In the genomic region with DNA sequence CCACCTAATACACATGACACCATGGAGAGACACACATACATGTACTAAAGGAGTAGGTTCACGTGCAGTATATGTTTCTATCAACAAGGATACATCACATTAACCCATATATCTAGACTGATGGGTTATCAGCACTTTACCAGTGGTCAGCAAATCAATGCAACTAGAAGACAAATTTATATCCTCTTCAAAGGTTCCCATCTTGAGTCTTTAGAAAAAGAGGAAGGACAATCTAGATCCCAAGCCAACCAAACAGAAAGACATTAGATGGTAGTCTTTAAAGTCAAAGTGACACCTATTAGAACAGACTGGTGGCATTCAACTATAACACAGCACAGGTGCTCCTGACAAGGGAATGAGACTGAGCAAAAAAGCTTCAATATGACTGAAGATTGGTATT, we compare ENCODE assay signal across 13 cellular contexts. TPM values are rescaled to one million over a fixed set of nuclear protein-coding genes. Genes with fewer than 3 reads are reported as not detected.
DNase-seq lines count a peak whose midpoint lies in the region; ATAC-seq and TF ChIP-seq lines count a peak whose summit lies in the region.
"Had no signal": no experiment of that assay in that cellular context is flagged by ENCODE, and none has a peak within 500 bp of the region (broad histone marks: within the 10 kb centered on the region; RNA-seq: fewer than 3 reads in every experiment).

No MANE protein-coding gene starts in this region.

- TF ChIP-seq CTCF in spleen (IDR thresholded peaks at IDR 0.05 in 8 of 11, conservative IDR thresholded peaks at IDR 0.05 in 3 of 11) (no peak), lower lobe of right lung (IDR thresholded peaks at IDR 0.05) (no peak)

- peak; percentile 27 for ATAC-seq in activated CD8-positive, alpha-beta memory T cell treated with anti-CD3 and anti-CD28 coated beads, Interleukin-2, amount 10 ng/mL, durations not matched to agents 7 days and 5 days
- no peak for ATAC-seq in lower lobe of right lung
- ATAC-seq in HG03108 (IDR thresholded peaks at IDR 0.05; ENCODE audit: unreplicated experiment), result no peak
- ATAC-seq: Right ventricle myocardium inferior had no signal

- H3K9me3 Mint-ChIP-seq in activated CD8-positive, alpha-beta memory T cell treated with anti-CD3 and anti-CD28 coated beads, Interleukin-2, amount 10 ng/mL, durations not matched to agents 7 days and 5 days (ENCODE audit: low read depth), result no peaks in the 10 kb centered on the region
- no peaks in the 10 kb centered on the region for H3K9me3 Mint-ChIP-seq in IgD-negative memory B cell
- no peaks in the 10 kb centered on the region for H3K9me3 Mint-ChIP-seq in activated T-helper 1 cell treated with anti-CD3 and anti-CD28 coated beads, Interleukin-12 subunit alpha, Interleukin-12 subunit beta, Interleukin-2, Interleukin-4 antibody, amounts not matched to agents 30 ng/mL and 10 ng/mL and 1 ng/mL, durations not matched to agents 14 hours and 24 hours and 36 hours

- peak overlapping the region; percentile 30 to 85 (median 75) for H3K27ac ChIP-seq in spleen
- H3K27ac ChIP-seq in lower lobe of right lung, result no peak overlapping the region

- WGBS in spleen, 5 donors, result 59 to 92% (median 73%) methylated on average over 1 of the region's 1 CpG

- intact Hi-C loops in activated T-helper 1 cell treated with anti-CD3 and anti-CD28 coated beads, Interleukin-12 subunit alpha, Interleukin-12 subunit beta, Interleukin-2, Interleukin-4 antibody, amounts not matched to agents 30 ng/mL and 10 ng/mL and 1 ng/mL, durations not matched to agents 14 hours and 24 hours and 36 hours (cut with micrococcal nuclease), result loop anchor here (1.0 to 2.0 kb wide), 3 partner anchors 8 to 15 kb away; partner anchors contain the start of gene SERTAD2
- intact Hi-C loops in spleen (cut with DNase I; ENCODE audit: low total_unique reads) (no loop called here), lower lobe of right lung (cut with DNase I) (no loop called here)

- H3K4me3 Mint-ChIP-seq in activated CD8-positive, alpha-beta memory T cell treated with anti-CD3 and anti-CD28 coated beads, Interleukin-2, amount 10 ng/mL, durations not matched to agents 7 days and 5 days, result no peak overlapping the region
- peak overlapping the region in 3 of 4 donors; percentile 3 to 73 (median 5) for H3K4me3 Mint-ChIP-seq in IgD-negative memory B cell
- H3K4me3 Mint-ChIP-seq in activated T-helper 1 cell treated with anti-CD3 and anti-CD28 coated beads, Interleukin-12 subunit alpha, Interleukin-12 subunit beta, Interleukin-2, Interleukin-4 antibody, amounts not matched to agents 30 ng/mL and 10 ng/mL and 1 ng/mL, durations not matched to agents 14 hours and 24 hours and 36 hours, result peak overlapping the region; percentile 11

- no peak for DNase-seq in activated CD8-positive, alpha-beta memory T cell treated with anti-CD3 and anti-CD28 coated beads, Interleukin-2, amount 10 ng/mL, durations not matched to agents 7 days and 5 days
- DNase-seq in activated CD8-positive, alpha-beta memory T cell treated with anti-CD3 and anti-CD28 coated beads for 24 hours, result no peak
- DNase-seq in activated T-helper 1 cell treated with anti-CD3 and anti-CD28 coated beads, Interleukin-12 subunit alpha, Interleukin-12 subunit beta, Interleukin-2, Interleukin-4 antibody, amounts not matched to agents 30 ng/mL and 10 ng/mL and 1 ng/mL, durations not matched to agents 14 hours and 24 hours and 36 hours (ENCODE audit: low spot score), result no peak
- DNase-seq in spleen (no peak), SIG-M5 treated with dmso at 0.1 percent for 504 hours (lab: John Stamatoyannopoulos, UW; ENCODE audit: unreplicated experiment) (no peak), lower lobe of right lung (no peak)
- DNase-seq: activated CD4-positive, CD25-positive, alpha-beta regulatory T cell treated with anti-CD3 and anti-CD28 coated beads, Interleukin-2, amount 50 U/mL, for 72 hours; EL; NCI-H1105; NCI-H510A treated with DMSO at 0.1 percent for 48 hours had no signal

- no peaks in the 10 kb centered on the region for H3K27me3 ChIP-seq in spleen (replicated peaks in 1 of 7)
- H3K27me3 ChIP-seq in lower lobe of right lung (ENCODE audit: low read depth), result no peaks in the 10 kb centered on the region

- H3K27ac Mint-ChIP-seq in activated CD8-positive, alpha-beta memory T cell treated with anti-CD3 and anti-CD28 coated beads, Interleukin-2, amount 10 ng/mL, durations not matched to agents 7 days and 5 days, result peak overlapping the region; percentile 76
- peak overlapping the region; percentile 27 to 94 (median 71) for H3K27ac Mint-ChIP-seq in IgD-negative memory B cell
- peak overlapping the region; percentile 81 for H3K27ac Mint-ChIP-seq in activated T-helper 1 cell treated with anti-CD3 and anti-CD28 coated beads, Interleukin-12 subunit alpha, Interleukin-12 subunit beta, Interleukin-2, Interleukin-4 antibody, amounts not matched to agents 30 ng/mL and 10 ng/mL and 1 ng/mL, durations not matched to agents 14 hours and 24 hours and 36 hours

- peaks cover 19 to 40% (median 26%) of the 10 kb centered on the region in 6 donors for H3K4me1 ChIP-seq in spleen
- H3K4me1 ChIP-seq in lower lobe of right lung, result peaks cover 13% of the 10 kb centered on the region

- peaks cover 10% of the 10 kb centered on the region for H3K36me3 Mint-ChIP-seq in activated CD8-positive, alpha-beta memory T cell treated with anti-CD3 and anti-CD28 coated beads, Interleukin-2, amount 10 ng/mL, durations not matched to agents 7 days and 5 days
- peaks cover 6% of the 10 kb centered on the region for H3K36me3 Mint-ChIP-seq in IgD-negative memory B cell
- peaks cover 6% of the 10 kb centered on the region for H3K36me3 Mint-ChIP-seq in activated T-helper 1 cell treated with anti-CD3 and anti-CD28 coated beads, Interleukin-12 subunit alpha, Interleukin-12 subunit beta, Interleukin-2, Interleukin-4 antibody, amounts not matched to agents 30 ng/mL and 10 ng/mL and 1 ng/mL, durations not matched to agents 14 hours and 24 hours and 36 hours (ENCODE audit: low read depth)

- peaks cover 31% of the 10 kb centered on the region for H3K4me1 Mint-ChIP-seq in activated CD8-positive, alpha-beta memory T cell treated with anti-CD3 and anti-CD28 coated beads, Interleukin-2, amount 10 ng/mL, durations not matched to agents 7 days and 5 days
- H3K4me1 Mint-ChIP-seq in IgD-negative memory B cell, result peaks cover 35 to 45% (median 36%) of the 10 kb centered on the region in 3 donors
- peaks cover 18% of the 10 kb centered on the region for H3K4me1 Mint-ChIP-seq in activated T-helper 1 cell treated with anti-CD3 and anti-CD28 coated beads, Interleukin-12 subunit alpha, Interleukin-12 subunit beta, Interleukin-2, Interleukin-4 antibody, amounts not matched to agents 30 ng/mL and 10 ng/mL and 1 ng/mL, durations not matched to agents 14 hours and 24 hours and 36 hours (ENCODE audit: low read depth)

- H3K4me3 ChIP-seq in spleen (no peak overlapping the region), lower lobe of right lung (no peak overlapping the region)

- no peak for TF ChIP-seq POLR2A in spleen (IDR thresholded peaks at IDR 0.05)

- H3K9me3 ChIP-seq in spleen (no peaks in the 10 kb centered on the region), lower lobe of right lung (no peaks in the 10 kb centered on the region)

- no peaks in the 10 kb centered on the region for H3K36me3 ChIP-seq in spleen
- no peaks in the 10 kb centered on the region for H3K36me3 ChIP-seq in lower lobe of right lung

- CTCF ChIA-PET in activated CD8-positive, alpha-beta memory T cell treated with anti-CD3 and anti-CD28 coated beads, Interleukin-2, amount 10 ng/mL, durations not matched to agents 7 days and 5 days (lab: Charles Lee), result interaction anchor here (0.6 to 3.6 kb wide), 4 partner anchors 15 to 164 kb away, joined by 3 to 15 read pairs (median 4); partner anchors contain the start of gene SERTAD2

- no peaks in the 10 kb centered on the region for H3K27me3 Mint-ChIP-seq in activated CD8-positive, alpha-beta memory T cell treated with anti-CD3 and anti-CD28 coated beads, Interleukin-2, amount 10 ng/mL, durations not matched to agents 7 days and 5 days
- no peaks in the 10 kb centered on the region for H3K27me3 Mint-ChIP-seq in IgD-negative memory B cell
- no peaks in the 10 kb centered on the region for H3K27me3 Mint-ChIP-seq in activated T-helper 1 cell treated with anti-CD3 and anti-CD28 coated beads, Interleukin-12 subunit alpha, Interleukin-12 subunit beta, Interleukin-2, Interleukin-4 antibody, amounts not matched to agents 30 ng/mL and 10 ng/mL and 1 ng/mL, durations not matched to agents 14 hours and 24 hours and 36 hours (ENCODE audit: insufficient read depth)

RNA-seq across cellular contexts. Expression of gene SERTAD2, which starts 13.8 kb away (rescaled TPM):
- 10 to 100 TPM; 24.3 to 53.7 TPM for total RNA-seq in activated CD8-positive, alpha-beta memory T cell treated with anti-CD3 and anti-CD28 coated beads, Interleukin-2, amount 10 ng/mL, durations not matched to agents 7 days and 5 days
- polyA plus RNA-seq in IgD-negative memory B cell (14.6 TPM), spleen (10 to 100 TPM; 10.4 to 16.9 (median 13.6) TPM)
- 27.3 and 28.5 TPM in 2 replicates for total RNA-seq in activated T-helper 1 cell treated with anti-CD3 and anti-CD28 coated beads, Interleukin-12 subunit alpha, Interleukin-12 subunit beta, Interleukin-2, Interleukin-4 antibody, amounts not matched to agents 30 ng/mL and 10 ng/mL and 1 ng/mL, durations not matched to agents 14 hours and 24 hours and 36 hours
- total RNA-seq in spleen (10 to 100 TPM; 31.2 to 61.4 (median 43.3) TPM), lower lobe of right lung (20.1 TPM)
